In the genomic region with DNA sequence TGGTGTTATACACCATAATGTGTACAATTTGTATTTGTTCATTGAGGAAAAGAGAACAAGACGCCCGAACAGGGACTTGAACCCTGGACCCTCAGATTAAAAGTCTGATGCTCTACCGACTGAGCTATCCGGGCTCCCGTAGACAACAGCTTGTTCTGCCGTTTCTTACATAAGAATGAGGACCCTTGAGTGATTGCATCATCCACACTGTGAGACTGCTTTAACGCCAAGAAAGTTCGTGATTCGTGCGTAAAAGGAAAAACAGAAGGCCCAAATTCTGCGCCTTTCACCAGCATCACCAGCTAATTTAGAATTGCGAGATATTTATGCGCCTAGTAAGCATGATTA, we compare ENCODE assay signal across 1 cellular context.
TF ChIP-seq lines count a peak whose summit lies in the region.

No MANE protein-coding gene starts in this region.

TF ChIP-seq in K562, 482 proteins besides CTCF, POLR2A, EP300 and RAD21 (continued from another document and continues in another):
- TF ChIP-seq, protein P1, sequence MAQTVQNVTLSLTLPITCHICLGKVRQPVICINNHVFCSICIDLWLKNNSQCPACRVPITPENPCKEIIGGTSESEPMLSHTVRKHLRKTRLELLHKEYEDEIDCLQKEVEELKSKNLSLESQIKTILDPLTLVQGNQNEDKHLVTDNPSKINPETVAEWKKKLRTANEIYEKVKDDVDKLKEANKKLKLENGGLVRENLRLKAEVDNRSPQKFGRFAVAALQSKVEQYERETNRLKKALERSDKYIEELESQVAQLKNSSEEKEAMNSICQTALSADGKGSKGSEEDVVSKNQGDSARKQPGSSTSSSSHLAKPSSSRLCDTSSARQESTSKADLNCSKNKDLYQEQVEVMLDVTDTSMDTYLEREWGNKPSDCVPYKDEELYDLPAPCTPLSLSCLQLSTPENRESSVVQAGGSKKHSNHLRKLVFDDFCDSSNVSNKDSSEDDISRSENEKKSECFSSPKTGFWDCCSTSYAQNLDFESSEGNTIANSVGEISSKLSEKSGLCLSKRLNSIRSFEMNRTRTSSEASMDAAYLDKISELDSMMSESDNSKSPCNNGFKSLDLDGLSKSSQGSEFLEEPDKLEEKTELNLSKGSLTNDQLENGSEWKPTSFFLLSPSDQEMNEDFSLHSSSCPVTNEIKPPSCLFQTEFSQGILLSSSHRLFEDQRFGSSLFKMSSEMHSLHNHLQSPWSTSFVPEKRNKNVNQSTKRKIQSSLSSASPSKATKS (CRISPR knock-in tag; IDR thresholded peaks at IDR 0.05): 0 out of 2 replicates have a peak, but pooled peaks have one; percentile 0
- peak; percentile 18; the same call in 1 of the 2 replicates for TF ChIP-seq FOXP4 (CRISPR knock-in tag; IDR thresholded peaks at IDR 0.05; ENCODE audit: borderline replicate concordance)
- TF ChIP-seq RBM39 (optimal IDR thresholded peaks at IDR 0.05; ENCODE audit: low read depth, low read length): no peak
- TF ChIP-seq NRF1 (conservative IDR thresholded peaks at IDR 0.05 in 1 of 2, IDR thresholded peaks at IDR 0.05 in 1 of 2): no peak
- peak; percentile 48 for TF ChIP-seq FOS (IDR thresholded peaks at IDR 0.05; ENCODE audit: extremely low read depth, insufficient read length)
- TF ChIP-seq ZNF507 (tag; conservative IDR thresholded peaks at IDR 0.05): no peak
- TF ChIP-seq FOXA3 (CRISPR knock-in tag; conservative IDR thresholded peaks at IDR 0.05 in 1 of 2, IDR thresholded peaks at IDR 0.05 in 1 of 2): peak in 1 of 2 experiments; percentile 2; a peak in 1 of 4 replicates
- TF ChIP-seq, protein P2, sequence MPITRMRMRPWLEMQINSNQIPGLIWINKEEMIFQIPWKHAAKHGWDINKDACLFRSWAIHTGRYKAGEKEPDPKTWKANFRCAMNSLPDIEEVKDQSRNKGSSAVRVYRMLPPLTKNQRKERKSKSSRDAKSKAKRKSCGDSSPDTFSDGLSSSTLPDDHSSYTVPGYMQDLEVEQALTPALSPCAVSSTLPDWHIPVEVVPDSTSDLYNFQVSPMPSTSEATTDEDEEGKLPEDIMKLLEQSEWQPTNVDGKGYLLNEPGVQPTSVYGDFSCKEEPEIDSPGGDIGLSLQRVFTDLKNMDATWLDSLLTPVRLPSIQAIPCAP (CRISPR knock-in tag; IDR thresholded peaks at IDR 0.05; ENCODE audit: borderline replicate concordance): no peak
- TF ChIP-seq ZFP30 (CRISPR knock-in tag; IDR thresholded peaks at IDR 0.05; ENCODE audit: borderline replicate concordance): no peak
- peak in 1 of 2 experiments; percentile 99; a peak in 2 of 4 replicates for TF ChIP-seq HDAC1 (IDR thresholded peaks at IDR 0.05)
- TF ChIP-seq ZZZ3 (IDR thresholded peaks at IDR 0.05): 0 out of 2 replicates have a peak, but pooled peaks have one; percentile 58
- 0 out of 2 replicates have a peak, but pooled peaks have one; percentile 4 for TF ChIP-seq ZEB2 (IDR thresholded peaks at IDR 0.05)
- TF ChIP-seq RFX5 (IDR thresholded peaks at IDR 0.05; ENCODE audit: low read depth, low read length): peak; percentile 82; the same call in 1 of the 2 replicates
- peak; percentile 93 for TF ChIP-seq GTF3C2 (IDR thresholded peaks at IDR 0.05; ENCODE audit: borderline replicate concordance, extremely low read depth, insufficient read length)
- peak; percentile 5 for TF ChIP-seq NUFIP1 (IDR thresholded peaks at IDR 0.05; ENCODE audit: partially characterized antibody)
- TF ChIP-seq, protein P3, sequence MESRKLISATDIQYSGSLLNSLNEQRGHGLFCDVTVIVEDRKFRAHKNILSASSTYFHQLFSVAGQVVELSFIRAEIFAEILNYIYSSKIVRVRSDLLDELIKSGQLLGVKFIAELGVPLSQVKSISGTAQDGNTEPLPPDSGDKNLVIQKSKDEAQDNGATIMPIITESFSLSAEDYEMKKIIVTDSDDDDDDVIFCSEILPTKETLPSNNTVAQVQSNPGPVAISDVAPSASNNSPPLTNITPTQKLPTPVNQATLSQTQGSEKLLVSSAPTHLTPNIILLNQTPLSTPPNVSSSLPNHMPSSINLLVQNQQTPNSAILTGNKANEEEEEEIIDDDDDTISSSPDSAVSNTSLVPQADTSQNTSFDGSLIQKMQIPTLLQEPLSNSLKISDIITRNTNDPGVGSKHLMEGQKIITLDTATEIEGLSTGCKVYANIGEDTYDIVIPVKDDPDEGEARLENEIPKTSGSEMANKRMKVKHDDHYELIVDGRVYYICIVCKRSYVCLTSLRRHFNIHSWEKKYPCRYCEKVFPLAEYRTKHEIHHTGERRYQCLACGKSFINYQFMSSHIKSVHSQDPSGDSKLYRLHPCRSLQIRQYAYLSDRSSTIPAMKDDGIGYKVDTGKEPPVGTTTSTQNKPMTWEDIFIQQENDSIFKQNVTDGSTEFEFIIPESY (CRISPR knock-in tag; IDR thresholded peaks at IDR 0.05): peak; percentile 47; the same call in 1 of the 2 replicates
- 0 out of 2 replicates have a peak, but pooled peaks have one; percentile 48 for TF ChIP-seq NR2C2 (CRISPR knock-in tag; IDR thresholded peaks at IDR 0.05)
- no peak; the same call in 1 of the 2 replicates for TF ChIP-seq NR2C2 (tag; IDR thresholded peaks at IDR 0.05)
- peak; percentile 16 for TF ChIP-seq FOSL1 (tag; conservative IDR thresholded peaks at IDR 0.05)
- TF ChIP-seq BRD9 (IDR thresholded peaks at IDR 0.05; ENCODE audit: low read depth, partially characterized antibody): peak; percentile 16
- peak; percentile 92; the same call in 1 of the 2 replicates for TF ChIP-seq RHOXF2B (CRISPR knock-in tag; conservative IDR thresholded peaks at IDR 0.05)
- TF ChIP-seq, protein P4, sequence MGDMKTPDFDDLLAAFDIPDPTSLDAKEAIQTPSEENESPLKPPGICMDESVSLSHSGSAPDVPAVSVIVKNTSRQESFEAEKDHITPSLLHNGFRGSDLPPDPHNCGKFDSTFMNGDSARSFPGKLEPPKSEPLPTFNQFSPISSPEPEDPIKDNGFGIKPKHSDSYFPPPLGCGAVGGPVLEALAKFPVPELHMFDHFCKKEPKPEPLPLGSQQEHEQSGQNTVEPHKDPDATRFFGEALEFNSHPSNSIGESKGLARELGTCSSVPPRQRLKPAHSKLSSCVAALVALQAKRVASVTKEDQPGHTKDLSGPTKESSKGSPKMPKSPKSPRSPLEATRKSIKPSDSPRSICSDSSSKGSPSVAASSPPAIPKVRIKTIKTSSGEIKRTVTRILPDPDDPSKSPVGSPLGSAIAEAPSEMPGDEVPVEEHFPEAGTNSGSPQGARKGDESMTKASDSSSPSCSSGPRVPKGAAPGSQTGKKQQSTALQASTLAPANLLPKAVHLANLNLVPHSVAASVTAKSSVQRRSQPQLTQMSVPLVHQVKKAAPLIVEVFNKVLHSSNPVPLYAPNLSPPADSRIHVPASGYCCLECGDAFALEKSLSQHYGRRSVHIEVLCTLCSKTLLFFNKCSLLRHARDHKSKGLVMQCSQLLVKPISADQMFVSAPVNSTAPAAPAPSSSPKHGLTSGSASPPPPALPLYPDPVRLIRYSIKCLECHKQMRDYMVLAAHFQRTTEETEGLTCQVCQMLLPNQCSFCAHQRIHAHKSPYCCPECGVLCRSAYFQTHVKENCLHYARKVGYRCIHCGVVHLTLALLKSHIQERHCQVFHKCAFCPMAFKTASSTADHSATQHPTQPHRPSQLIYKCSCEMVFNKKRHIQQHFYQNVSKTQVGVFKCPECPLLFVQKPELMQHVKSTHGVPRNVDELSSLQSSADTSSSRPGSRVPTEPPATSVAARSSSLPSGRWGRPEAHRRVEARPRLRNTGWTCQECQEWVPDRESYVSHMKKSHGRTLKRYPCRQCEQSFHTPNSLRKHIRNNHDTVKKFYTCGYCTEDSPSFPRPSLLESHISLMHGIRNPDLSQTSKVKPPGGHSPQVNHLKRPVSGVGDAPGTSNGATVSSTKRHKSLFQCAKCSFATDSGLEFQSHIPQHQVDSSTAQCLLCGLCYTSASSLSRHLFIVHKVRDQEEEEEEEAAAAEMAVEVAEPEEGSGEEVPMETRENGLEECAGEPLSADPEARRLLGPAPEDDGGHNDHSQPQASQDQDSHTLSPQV (IDR thresholded peaks at IDR 0.05): peak; percentile 90
- TF ChIP-seq ZNF224 (CRISPR knock-in tag; IDR thresholded peaks at IDR 0.05): no peak
- TF ChIP-seq ZNF398 (CRISPR knock-in tag; IDR thresholded peaks at IDR 0.05): no peak
- TF ChIP-seq ZFPM2 (CRISPR knock-in tag; IDR thresholded peaks at IDR 0.05): peak; percentile 70; the same call in 1 of the 2 replicates
- TF ChIP-seq POLR2H (tag; IDR thresholded peaks at IDR 0.05; ENCODE audit: low read depth): peak; percentile 100
- TF ChIP-seq, protein P5, sequence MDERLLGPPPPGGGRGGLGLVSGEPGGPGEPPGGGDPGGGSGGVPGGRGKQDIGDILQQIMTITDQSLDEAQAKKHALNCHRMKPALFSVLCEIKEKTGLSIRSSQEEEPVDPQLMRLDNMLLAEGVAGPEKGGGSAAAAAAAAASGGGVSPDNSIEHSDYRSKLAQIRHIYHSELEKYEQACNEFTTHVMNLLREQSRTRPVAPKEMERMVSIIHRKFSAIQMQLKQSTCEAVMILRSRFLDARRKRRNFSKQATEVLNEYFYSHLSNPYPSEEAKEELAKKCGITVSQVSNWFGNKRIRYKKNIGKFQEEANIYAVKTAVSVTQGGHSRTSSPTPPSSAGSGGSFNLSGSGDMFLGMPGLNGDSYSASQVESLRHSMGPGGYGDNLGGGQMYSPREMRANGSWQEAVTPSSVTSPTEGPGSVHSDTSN (CRISPR knock-in tag; IDR thresholded peaks at IDR 0.05; ENCODE audit: low read depth): no peak
- TF ChIP-seq, protein P5 (tag; conservative IDR thresholded peaks at IDR 0.05; ENCODE audit: low read depth): no peak
- peak; percentile 75 for TF ChIP-seq MTA1 (IDR thresholded peaks at IDR 0.05; ENCODE audit: borderline replicate concordance)
- TF ChIP-seq ZKSCAN8 (CRISPR knock-in tag; IDR thresholded peaks at IDR 0.05): 0 out of 2 replicates have a peak, but pooled peaks have one; percentile 52
- TF ChIP-seq DACH1 (IDR thresholded peaks at IDR 0.05; ENCODE audit: partially characterized antibody): peak; percentile 88
- TF ChIP-seq CREM (IDR thresholded peaks at IDR 0.05; ENCODE audit: low read depth): peak; percentile 90
- TF ChIP-seq, protein P6, sequence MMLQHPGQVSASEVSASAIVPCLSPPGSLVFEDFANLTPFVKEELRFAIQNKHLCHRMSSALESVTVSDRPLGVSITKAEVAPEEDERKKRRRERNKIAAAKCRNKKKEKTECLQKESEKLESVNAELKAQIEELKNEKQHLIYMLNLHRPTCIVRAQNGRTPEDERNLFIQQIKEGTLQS (IDR thresholded peaks at IDR 0.05): peak; percentile 100
- TF ChIP-seq, protein P6 (CRISPR knock-in tag; conservative IDR thresholded peaks at IDR 0.05): peak; percentile 100
